11 cellular contexts compared by ENCODE assay signal in the genomic region with DNA sequence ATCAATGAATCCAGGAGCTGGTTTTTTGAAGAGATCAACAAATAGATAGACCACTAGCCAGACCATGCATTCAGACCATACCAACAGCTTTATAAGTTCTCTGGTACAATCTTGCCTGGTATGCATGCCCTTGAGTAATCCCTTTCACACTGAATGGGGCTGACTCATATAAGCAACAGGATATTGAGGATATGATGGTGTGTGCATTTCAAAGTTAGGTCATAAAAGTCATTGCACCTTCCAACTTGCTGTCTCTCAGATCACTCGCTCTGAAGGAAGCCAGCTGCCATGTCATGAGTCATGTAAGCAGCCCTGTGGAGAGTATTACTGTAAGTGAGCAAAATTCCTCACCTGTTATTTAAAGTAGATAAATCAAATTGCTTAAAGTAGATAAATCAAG. TPM values are rescaled to one million over a fixed set of nuclear protein-coding genes. Genes with fewer than 3 reads are reported as not detected.
DNase-seq lines count a peak whose midpoint lies in the region; ATAC-seq and TF ChIP-seq lines count a peak whose summit lies in the region.
"Had no signal": no experiment of that assay in that cellular context is flagged by ENCODE, and none has a peak within 500 bp of the region (broad histone marks: within the 10 kb centered on the region; RNA-seq: fewer than 3 reads in every experiment).

No MANE protein-coding gene starts in this region.

- ATAC-seq in GM21619 (IDR thresholded peaks at IDR 0.05; ENCODE audit: unreplicated experiment) (no peak), left lobe of liver (no peak)

- TF ChIP-seq POLR2A in NB4 (IDR thresholded peaks at IDR 0.05; ENCODE audit: extremely low read depth, insufficient read length), result no peak

- H3K9me3 Mint-ChIP-seq in activated CD4-positive, alpha-beta T cell treated with anti-CD3 and anti-CD28 coated beads, Interleukin-2, amount 10 ng/mL, durations not matched to agents 24 days and 14 days, result peaks cover 38% of the 10 kb centered on the region

- peaks cover 2% of the 10 kb centered on the region for H3K36me3 Mint-ChIP-seq in activated CD4-positive, alpha-beta T cell treated with anti-CD3 and anti-CD28 coated beads, Interleukin-2, amount 10 ng/mL, durations not matched to agents 24 days and 14 days (ENCODE audit: low read depth)

- intact Hi-C loops in activated CD4-positive, alpha-beta T cell treated with anti-CD3 and anti-CD28 coated beads, Interleukin-2, amount 10 ng/mL, durations not matched to agents 24 days and 14 days (cut with micrococcal nuclease), result no loop called here

- no peak for TF ChIP-seq CTCF in NB4 (IDR thresholded peaks at IDR 0.05; ENCODE audit: low read depth, low read length)
- no peak for TF ChIP-seq CTCF in epithelial cell of esophagus (IDR thresholded peaks at IDR 0.05; ENCODE audit: insufficient read depth, low read depth, low read length, missing control alignments)

- no peak overlapping the region for H3K27ac Mint-ChIP-seq in activated CD4-positive, alpha-beta T cell treated with anti-CD3 and anti-CD28 coated beads, Interleukin-2, amount 10 ng/mL, durations not matched to agents 24 days and 14 days
- H3K27ac Mint-ChIP-seq: B cell had no signal

- H3K4me3 ChIP-seq in NB4 (ENCODE audit: low read depth, low read length) (no peak overlapping the region), epithelial cell of esophagus (ENCODE audit: low read length) (no peak overlapping the region)
- H3K4me3 ChIP-seq: SK-N-MC had no signal

- H3K27me3 Mint-ChIP-seq in activated CD4-positive, alpha-beta T cell treated with anti-CD3 and anti-CD28 coated beads, Interleukin-2, amount 10 ng/mL, durations not matched to agents 24 days and 14 days, result peaks cover 20% of the 10 kb centered on the region

- no peak overlapping the region for H3K4me3 Mint-ChIP-seq in activated CD4-positive, alpha-beta T cell treated with anti-CD3 and anti-CD28 coated beads, Interleukin-2, amount 10 ng/mL, durations not matched to agents 24 days and 14 days
- H3K4me3 Mint-ChIP-seq: B cell had no signal

- peaks cover 4% of the 10 kb centered on the region for H3K4me1 Mint-ChIP-seq in activated CD4-positive, alpha-beta T cell treated with anti-CD3 and anti-CD28 coated beads, Interleukin-2, amount 10 ng/mL, durations not matched to agents 24 days and 14 days
- H3K4me1 Mint-ChIP-seq: B cell had no signal

- DNase-seq in activated CD4-positive, alpha-beta T cell treated with anti-CD3 and anti-CD28 coated beads, Interleukin-2, amount 50 U/mL, for 48 hours, result peak; percentile 7 to 13
- DNase-seq in activated CD4-positive, alpha-beta T cell treated with anti-CD3 and anti-CD28 coated beads, Interleukin-2, amount 10 ng/mL, durations not matched to agents 24 days and 14 days, result no peak
- DNase-seq in NB4 (ENCODE audit: low read depth) (peak; percentile 52), epithelial cell of esophagus (ENCODE audit: low read depth) (peak; percentile 97), pulmonary artery endothelial cell (ENCODE audit: low read depth, low spot score) (peak; percentile 99), HUDEP-2 (lab: John Stamatoyannopoulos, UW; ENCODE audit: unreplicated experiment in 76 of 76) (no peak), left lobe of liver (ENCODE audit: low spot score) (no peak)
- DNase-seq: activated gamma-delta T cell treated with Interleukin-2 at 50 U/mL for 16 hours had no signal

RNA-seq across cellular contexts. Expression of gene OR6J1, which starts 45.0 kb away (rescaled TPM):
- total RNA-seq in activated CD4-positive, alpha-beta T cell treated with anti-CD3 and anti-CD28 coated beads, Interleukin-2, amount 10 ng/mL, durations not matched to agents 24 days and 14 days, result not detected in 2 replicates
- total RNA-seq in pulmonary artery endothelial cell (not detected in 2 replicates), left lobe of liver (not detected)
- total RNA-seq: B cell had no signal

Comparison
In these comparisons a context has a peak if more than half of its experiments do, and no peak if none do; other contexts are left out.
1. DNase-seq: peak in activated CD4-positive, alpha-beta T cell treated with anti-CD3 and anti-CD28 coated beads, Interleukin-2, amount 50 U/mL, for 48 hours (2 of 2), NB4 (single experiment), epithelial cell of esophagus (single experiment) and pulmonary artery endothelial cell (single experiment); none in activated CD4-positive, alpha-beta T cell treated with anti-CD3 and anti-CD28 coated beads, Interleukin-2, amount 10 ng/mL, durations not matched to agents 24 days and 14 days (single experiment), HUDEP-2 (0 of 76) and left lobe of liver (single experiment).